Comparison of ENCODE assay signal across 14 cellular contexts in genomic region chr9:127829205-127829935, GRCh38. TPM values are rescaled to one million over a fixed set of nuclear protein-coding genes. Genes with fewer than 3 reads are reported as not detected.
DNase-seq lines count a peak whose midpoint lies in the region; ATAC-seq and TF ChIP-seq lines count a peak whose summit lies in the region.
"Had no signal": no experiment of that assay in that cellular context is flagged by ENCODE, and none has a peak within 500 bp of the region (broad histone marks: within the 10 kb centered on the region; RNA-seq: fewer than 3 reads in every experiment).

No MANE protein-coding gene starts in this region.

- no peaks in the 10 kb centered on the region for H4K20me1 ChIP-seq in smooth muscle cell (ENCODE audit: low read depth)

- H3K27me3 ChIP-seq in ascending aorta (no peaks in the 10 kb centered on the region), lower lobe of right lung (ENCODE audit: low read depth) (no peaks in the 10 kb centered on the region), smooth muscle cell (ENCODE audit: low read depth) (no peaks in the 10 kb centered on the region)

- no peaks in the 10 kb centered on the region for H3F3A ChIP-seq in smooth muscle cell (ENCODE audit: low read depth)

- H3K36me3 ChIP-seq in ES-I3 (ENCODE audit: insufficient read depth, low read length) (no peaks in the 10 kb centered on the region), ascending aorta (peaks cover 31 to 37% of the 10 kb centered on the region in 2 donors), lower lobe of right lung (peaks cover 47% of the 10 kb centered on the region), smooth muscle cell (ENCODE audit: low read depth) (no peaks in the 10 kb centered on the region)

- TF ChIP-seq CTCF in ascending aorta (IDR thresholded peaks at IDR 0.05), result no peak
- TF ChIP-seq CTCF in lower lobe of right lung (IDR thresholded peaks at IDR 0.05), result no peak
- no peak for TF ChIP-seq CTCF in smooth muscle cell (IDR thresholded peaks at IDR 0.05; ENCODE audit: borderline replicate concordance, insufficient read depth, poor library complexity, severe bottlenecking)

- ATAC-seq in lower lobe of right lung, result no peak
- ATAC-seq in HG02642 (IDR thresholded peaks at IDR 0.05; ENCODE audit: poor library complexity, unreplicated experiment), result no peak

- H3K4me1 ChIP-seq in ES-I3 (ENCODE audit: insufficient read depth, low read length) (peaks cover 19% of the 10 kb centered on the region), ascending aorta (peaks cover 20 to 65% of the 10 kb centered on the region in 2 donors), lower lobe of right lung (peaks cover 85% of the 10 kb centered on the region), smooth muscle cell (ENCODE audit: low read depth) (peaks cover 4% of the 10 kb centered on the region)

- intact Hi-C loops in ascending aorta (cut with DNase I) (loop anchor here (2.0 to 5.0 kb wide), 2 partner anchors 33 to 41 kb away; no protein-coding TSS in a partner anchor), lower lobe of right lung (cut with DNase I) (no loop called here), head of caudate nucleus (cut with DNase I) (no loop called here)

- H3K9ac ChIP-seq in ES-I3 (ENCODE audit: low read depth, low read length) (0 out of 2 replicates have a peak overlapping the region, but pooled peaks have one; percentile 63), smooth muscle cell (ENCODE audit: low read depth) (no peak overlapping the region)

- DNase-seq in ascending aorta (ENCODE audit: low spot score in 2 of 2), result no peak
- DNase-seq in lower lobe of right lung, result no peak
- no peak for DNase-seq in smooth muscle cell (lab: John Stamatoyannopoulos, UW; ENCODE audit: unreplicated experiment)
- DNase-seq in EL, result no peak
- no peak for DNase-seq in NCI-H774 (lab: John Stamatoyannopoulos, UW)
- DNase-seq in head of caudate nucleus, result no peak
- DNase-seq: activated CD4-positive, alpha-beta T cell treated with anti-CD3 and anti-CD28 coated beads for 48 hours; activated gamma-delta T cell; CD4-positive, alpha-beta T cell; Kasumi-1; stimulated activated CD4-positive, alpha-beta T cell treated with anti-CD3 and anti-CD28 coated beads, Interleukin-1b, Interleukin-23, amount 100 ng/mL, for 48 hours; stimulated activated naive CD4-positive, alpha-beta T cell had no signal

- H3K4me2 ChIP-seq in smooth muscle cell, result no peak overlapping the region

- no peak overlapping the region for H2AFZ ChIP-seq in smooth muscle cell (ENCODE audit: low read depth)

- no peaks in the 10 kb centered on the region for H3K79me2 ChIP-seq in smooth muscle cell (ENCODE audit: low read depth)

- H3K27ac ChIP-seq in ascending aorta (peak overlapping the region; percentile 89 to 95), lower lobe of right lung (peak overlapping the region; percentile 83), smooth muscle cell (ENCODE audit: low read depth) (peak overlapping the region; percentile 40)

- H3K4me3 ChIP-seq in ascending aorta (no peak overlapping the region), lower lobe of right lung (no peak overlapping the region), smooth muscle cell (no peak overlapping the region)

- WGBS in smooth muscle cell (ENCODE audit: low lambda C conversion rate), result 84% methylated on average over 6 of the region's 6 CpGs

- H3K9me3 ChIP-seq in ES-I3 (ENCODE audit: control insufficient read depth, insufficient read depth, low read length) (no peaks in the 10 kb centered on the region), ascending aorta (no peaks in the 10 kb centered on the region), lower lobe of right lung (no peaks in the 10 kb centered on the region), smooth muscle cell (replicated peaks; ENCODE audit: low read depth) (no peaks in the 10 kb centered on the region)

RNA-seq across cellular contexts. Expression of gene ENG, which starts 25.1 kb away (rescaled TPM):
- total RNA-seq in ascending aorta, result 675 TPM
- 323 TPM for total RNA-seq in lower lobe of right lung
- total RNA-seq in smooth muscle cell, result 11.1 and 12.6 TPM in 2 replicates
- 42.4 and 54.1 TPM in 2 replicates for polyA plus RNA-seq in smooth muscle cell

RNA-seq across cellular contexts. Expression of gene FPGS, which starts 26.7 kb away (rescaled TPM):
- total RNA-seq in ascending aorta, result 286 TPM
- 55.4 TPM for total RNA-seq in lower lobe of right lung
- total RNA-seq in smooth muscle cell, result 9.2 and 12.9 TPM in 2 replicates
- polyA plus RNA-seq in smooth muscle cell, result 26.2 and 34.9 TPM in 2 replicates

RNA-seq across cellular contexts. Expression of gene CDK9, which starts 43.5 kb away (rescaled TPM):
- total RNA-seq in ascending aorta (470 TPM), lower lobe of right lung (96.2 TPM), smooth muscle cell (38.2 and 48.0 TPM in 2 replicates)
- polyA plus RNA-seq in smooth muscle cell, result 61.4 and 68.6 TPM in 2 replicates

RNA-seq across cellular contexts. Expression of gene AK1, which starts 48.1 kb away (rescaled TPM):
- 64.5 TPM for total RNA-seq in ascending aorta
- total RNA-seq in lower lobe of right lung, result 185 TPM
- 22.2 and 52.4 TPM in 2 replicates for total RNA-seq in smooth muscle cell
- polyA plus RNA-seq in smooth muscle cell, result 97.8 and 115 TPM in 2 replicates

RNA-seq across cellular contexts. Expression of gene SH2D3C, which starts 50.9 kb away (rescaled TPM):
- total RNA-seq in ascending aorta (49.5 TPM), lower lobe of right lung (59.4 TPM), smooth muscle cell (1.5 TPM in 1 of 2 replicates, not detected in the other)
- polyA plus RNA-seq in smooth muscle cell, result 0.54 and 0.83 TPM in 2 replicates

Comparison
In these comparisons a context has a peak if more than half of its experiments do, and no peak if none do; other contexts are left out.
1. H3K27ac ChIP-seq: peak in every context shown above with its lines; median percentile 92 in ascending aorta; 83 in lower lobe of right lung; 40 in smooth muscle cell.
2. RNA of gene ENG, which starts 25.1 kb away (total RNA-seq): 675 TPM in ascending aorta (single experiment) and 323 TPM in lower lobe of right lung (single experiment); 11.1 to 12.6 TPM in smooth muscle cell; every median in the first group is over 10 times any median in the second.